Comparison of ENCODE assay signal across 1 cellular context in genomic region chr7:105765846-105766245, GRCh38.
TF ChIP-seq lines count a peak whose summit lies in the region.

No MANE protein-coding gene starts in this region.

TF ChIP-seq in H1, 55 proteins besides CTCF, POLR2A, EP300 and RAD21 (continued from another document):
- no peak for TF ChIP-seq EGR1 (IDR thresholded peaks at IDR 0.05; ENCODE audit: borderline replicate concordance, low read depth, low read length)
- TF ChIP-seq CHD1 (IDR thresholded peaks at IDR 0.05; ENCODE audit: low read depth, low read length): no peak
- TF ChIP-seq SRF (IDR thresholded peaks at IDR 0.05; ENCODE audit: low read depth, low read length): no peak
- no peak for TF ChIP-seq CHD2 (IDR thresholded peaks at IDR 0.05; ENCODE audit: low read length)
- no peak for TF ChIP-seq FOSL1 (IDR thresholded peaks at IDR 0.05; ENCODE audit: insufficient read depth, low read depth, low read length)
- TF ChIP-seq EZH2 (IDR thresholded peaks at IDR 0.05; ENCODE audit: low read depth, low read length, severe bottlenecking): no peak
- no peak for TF ChIP-seq CTBP2 (IDR thresholded peaks at IDR 0.05; ENCODE audit: borderline replicate concordance, insufficient read depth, insufficient read length, low read length)
- no peak for TF ChIP-seq TAF7 (optimal IDR thresholded peaks at IDR 0.05; ENCODE audit: borderline replicate concordance, low read depth, low read length)
- TF ChIP-seq TAF1 (IDR thresholded peaks at IDR 0.05; ENCODE audit: low read depth, low read length): no peak
